11 cellular contexts compared by ENCODE assay signal in genomic region chr4:185122681-185123345, GRCh38. TPM values are rescaled to one million over a fixed set of nuclear protein-coding genes. Genes with fewer than 3 reads are reported as not detected.
DNase-seq lines count a peak whose midpoint lies in the region; ATAC-seq, FAIRE-seq and TF ChIP-seq lines count a peak whose summit lies in the region.
"Had no signal": no experiment of that assay in that cellular context is flagged by ENCODE, and none has a peak within 500 bp of the region (broad histone marks: within the 10 kb centered on the region; RNA-seq: fewer than 3 reads in every experiment).

No MANE protein-coding gene starts in this region.

- H3K4me2 ChIP-seq in astrocyte (ENCODE audit: low read length) = no peak overlapping the region

- H3K36me3 Mint-ChIP-seq in astrocyte (ENCODE audit: low read depth, unreplicated experiment) = no peaks in the 10 kb centered on the region
- H3K36me3 Mint-ChIP-seq: mesothelial cell of epicardium had no signal

- H3K79me2 ChIP-seq in astrocyte (ENCODE audit: insufficient read depth, low read length) = no peaks in the 10 kb centered on the region

- TF ChIP-seq CTCF in astrocyte (IDR thresholded peaks at IDR 0.05; ENCODE audit: insufficient read depth, low read depth, low read length) = no peak

- H3K9ac ChIP-seq in astrocyte (ENCODE audit: low read length) = no peak overlapping the region

- no peaks in the 10 kb centered on the region for H3K9me3 ChIP-seq in astrocyte (ENCODE audit: insufficient read depth, low read depth, low read length)

- no peaks in the 10 kb centered on the region for H4K20me1 ChIP-seq in astrocyte (ENCODE audit: insufficient read depth, low read length)

- peaks cover 15% of the 10 kb centered on the region for H3K4me1 ChIP-seq in astrocyte (ENCODE audit: insufficient read depth, low read length)

- H2AFZ ChIP-seq in astrocyte (ENCODE audit: low read depth, low read length) = no peak overlapping the region

- H3K4me3 ChIP-seq in astrocyte (ENCODE audit: insufficient read depth, low read depth, low read length) = no peak overlapping the region

- H3K4me1 Mint-ChIP-seq in astrocyte (ENCODE audit: low read depth, unreplicated experiment) = peaks cover 20% of the 10 kb centered on the region

- no peak overlapping the region for H3K27ac Mint-ChIP-seq in astrocyte (ENCODE audit: unreplicated experiment)
- H3K27ac Mint-ChIP-seq: mesothelial cell of epicardium had no signal

- DNase-seq in astrocyte (ENCODE audit: low read depth) = peak; percentile 28
- no peak for DNase-seq in AG20443 (ENCODE audit: low spot score)
- DNase-seq in NCI-H69 (lab: John Stamatoyannopoulos, UW) = no peak
- DNase-seq in OCI-M2 (lab: John Stamatoyannopoulos, UW; ENCODE audit: unreplicated experiment) = no peak
- DNase-seq: retina, WERI-Rb-1 had no signal

- FAIRE-seq in astrocyte (lab: Jason Lieb, UNC) = no peak
- FAIRE-seq: H1 had no signal

- H3K27me3 Mint-ChIP-seq in astrocyte (ENCODE audit: low read depth, unreplicated experiment) = peaks cover 38% of the 10 kb centered on the region

- no peaks in the 10 kb centered on the region for H3K9me3 Mint-ChIP-seq in astrocyte (ENCODE audit: unreplicated experiment)
- H3K9me3 Mint-ChIP-seq: mesothelial cell of epicardium had no signal

- H3K36me3 ChIP-seq in astrocyte (ENCODE audit: insufficient read depth, low read length) = no peaks in the 10 kb centered on the region
- H3K36me3 ChIP-seq: WERI-Rb-1 had no signal

- H3K27me3 ChIP-seq in astrocyte (ENCODE audit: insufficient read depth, low read length) = peaks cover 3% of the 10 kb centered on the region

- H3K4me3 Mint-ChIP-seq in astrocyte (ENCODE audit: unreplicated experiment) = no peak overlapping the region
- H3K4me3 Mint-ChIP-seq: mesothelial cell of epicardium had no signal

- H3K27ac ChIP-seq in astrocyte (ENCODE audit: low read depth, low read length) = no peak overlapping the region
- H3K27ac ChIP-seq: WERI-Rb-1 had no signal

- ATAC-seq in GM18867 (IDR thresholded peaks at IDR 0.05; ENCODE audit: unreplicated experiment) (peak; percentile 82), GM21619 (IDR thresholded peaks at IDR 0.05; ENCODE audit: unreplicated experiment) (peak; percentile 78), HG03378 (IDR thresholded peaks at IDR 0.05; ENCODE audit: unreplicated experiment) (peak; percentile 74)

RNA-seq across cellular contexts. Expression of gene SLC25A4, which starts 20.3 kb away (rescaled TPM):
- total RNA-seq in astrocyte = 27.0 and 32.0 TPM in 2 replicates
